In genomic region chr5:74420220-74420619, GRCh38 we compare ENCODE assay signal across 21 cellular contexts.
"Had no signal": no experiment of that assay in that cellular context is flagged by ENCODE, and none has a peak within 500 bp of the region (broad histone marks: within the 10 kb centered on the region; RNA-seq: fewer than 3 reads in every experiment).

No MANE protein-coding gene starts in this region.

- H3K4me3 ChIP-seq: coronary artery, esophagus muscularis mucosa, gastrocnemius medialis, heart right ventricle, left ventricle myocardium inferior, lower lobe of right lung, tibial artery, upper lobe of right lung, vagina had no signal

- H3K9me3 Mint-ChIP-seq: nephron progenitor cell had no signal

- H3K27ac Mint-ChIP-seq: memory B cell; nephron progenitor cell; stimulated activated effector memory CD8-positive, alpha-beta T cell treated with anti-CD3 and anti-CD28 coated beads, Interleukin-12 subunit alpha, Interleukin-12 subunit beta, amount 100 ng/mL, for 72 hours had no signal

- H3K36me3 ChIP-seq: esophagus muscularis mucosa, gastrocnemius medialis, heart right ventricle, left ventricle myocardium inferior, lower lobe of right lung, tibial artery, upper lobe of right lung, vagina had no signal

- H3K4me3 Mint-ChIP-seq: memory B cell; naive B cell; nephron progenitor cell; stimulated activated effector memory CD8-positive, alpha-beta T cell treated with anti-CD3 and anti-CD28 coated beads, Interleukin-12 subunit alpha, Interleukin-12 subunit beta, amount 100 ng/mL, for 72 hours had no signal

- FAIRE-seq: endometrium, small intestine had no signal

- H3K4me1 ChIP-seq: esophagus muscularis mucosa, tibial artery, vagina had no signal

- ATAC-seq: gastrocnemius medialis; lower lobe of right lung; stimulated activated effector memory CD8-positive, alpha-beta T cell treated with anti-CD3 and anti-CD28 coated beads, Interleukin-12 subunit alpha, Interleukin-12 subunit beta, amount 100 ng/mL, for 72 hours; stimulated activated naive CD8-positive, alpha-beta T cell treated with anti-CD3 and anti-CD28 coated beads, Interleukin-15, Interleukin-2, amounts not matched to agents 100 U/mL and 50 U/mL, for 24 hours; upper lobe of right lung had no signal

- H3K4me1 Mint-ChIP-seq: memory B cell; naive B cell; stimulated activated effector memory CD8-positive, alpha-beta T cell treated with anti-CD3 and anti-CD28 coated beads, Interleukin-12 subunit alpha, Interleukin-12 subunit beta, amount 100 ng/mL, for 72 hours had no signal

- DNase-seq: effector memory CD4-positive, alpha-beta T cell; gastrocnemius medialis; heart right ventricle; islet precursor cell; left ventricle myocardium inferior; lower lobe of right lung; naive B cell; nephron progenitor cell; stimulated activated CD4-positive, alpha-beta T cell treated with anti-CD3 and anti-CD28 coated beads, Interleukin-2, amount 100 ng/mL, for 48 hours; stimulated activated CD8-positive, alpha-beta memory T cell treated with anti-CD3 and anti-CD28 coated beads, Interleukin-4, amount 100 ng/mL, for 48 hours; stimulated activated naive CD8-positive, alpha-beta T cell treated with anti-CD3 and anti-CD28 coated beads, Interleukin-15, Interleukin-2, amounts not matched to agents 100 U/mL and 50 U/mL, for 24 hours; tibial artery; upper lobe of right lung had no signal

- H3K27ac ChIP-seq: coronary artery, epithelial cell of prostate, esophagus muscularis mucosa, gastrocnemius medialis, left ventricle myocardium inferior, lower lobe of right lung, tibial artery, upper lobe of right lung, vagina had no signal

- H3K9me3 ChIP-seq: esophagus muscularis mucosa, gastrocnemius medialis, heart right ventricle, left ventricle myocardium inferior, lower lobe of right lung, tibial artery, upper lobe of right lung, vagina had no signal

- H3K36me3 Mint-ChIP-seq: memory B cell; naive B cell; stimulated activated effector memory CD8-positive, alpha-beta T cell treated with anti-CD3 and anti-CD28 coated beads, Interleukin-12 subunit alpha, Interleukin-12 subunit beta, amount 100 ng/mL, for 72 hours had no signal

- H3K27me3 ChIP-seq: esophagus muscularis mucosa, gastrocnemius medialis, heart right ventricle, tibial artery, upper lobe of right lung, vagina had no signal
